24 cellular contexts compared by ENCODE assay signal in the genomic region with DNA sequence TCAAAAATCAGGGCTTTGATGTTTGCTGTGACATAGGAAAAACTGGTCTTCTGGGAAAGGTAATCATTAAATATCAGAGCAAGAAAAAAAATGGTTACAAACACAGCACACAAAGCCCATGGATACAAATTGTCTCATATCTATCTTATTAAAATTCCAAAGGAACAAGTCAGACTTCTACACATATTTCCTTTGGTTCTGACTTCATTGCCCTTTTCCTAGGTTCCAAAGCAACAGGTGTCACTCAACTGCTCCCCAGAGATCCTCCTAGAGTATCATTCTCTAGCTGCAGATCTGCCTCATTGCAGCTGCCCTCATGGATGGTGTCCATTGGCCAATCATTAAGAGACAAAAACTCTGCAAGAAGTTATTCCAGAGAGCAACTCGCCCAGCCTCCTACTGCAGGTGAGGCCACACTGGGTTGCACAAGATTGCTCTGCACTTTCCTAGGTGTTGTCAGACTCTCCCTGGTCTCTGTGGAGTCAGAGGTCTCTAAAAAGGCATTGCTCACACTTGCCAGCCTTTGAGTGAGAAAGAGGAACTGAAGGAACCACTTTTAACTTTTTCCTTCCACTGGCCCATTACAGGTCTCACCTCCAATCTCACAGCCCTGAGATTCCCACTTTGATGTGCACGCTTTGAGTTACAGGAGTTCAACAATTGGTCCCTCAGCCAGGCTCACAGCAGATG. TPM values are rescaled to one million over a fixed set of nuclear protein-coding genes. Genes with fewer than 3 reads are reported as not detected.
"Had no signal": no experiment of that assay in that cellular context is flagged by ENCODE, and none has a peak within 500 bp of the region (broad histone marks: within the 10 kb centered on the region; RNA-seq: fewer than 3 reads in every experiment).

No MANE protein-coding gene starts in this region.

- H3K4me3 ChIP-seq: body of pancreas, cardiac muscle cell, heart right ventricle, lower lobe of right lung, mucosa of descending colon, sigmoid colon had no signal

- H3K36me3 ChIP-seq: cardiac muscle cell, heart right ventricle, lower lobe of right lung had no signal

- H3K9me3 ChIP-seq: body of pancreas, lower lobe of right lung, mucosa of descending colon, sigmoid colon had no signal

- H3K27ac ChIP-seq: body of pancreas, cardiac muscle cell, heart right ventricle, lower lobe of right lung, sigmoid colon had no signal

- DNase-seq: activated gamma-delta T cell treated with Interleukin-2 at 50 U/mL for 16 hours; activated T-cell treated with anti-CD3 and anti-CD28 coated beads, Interleukin-2, amount 50 U/mL, for 1 hour; anterior cingulate cortex; body of pancreas; effector CD4-positive, alpha-beta T cell; foreskin fibroblast; heart right ventricle; lower lobe of right lung; mesendoderm; mucosa of descending colon; naive B cell; nucleus accumbens; sigmoid colon; stimulated activated CD4-positive, alpha-beta T cell treated with anti-CD3 and anti-CD28 coated beads, Interleukin-4, amount 100 ng/mL, for 24 hours; T-helper 9 cell had no signal

- H3K27me3 ChIP-seq: body of pancreas, cardiac muscle cell, heart right ventricle, sigmoid colon had no signal

- H3K4me1 ChIP-seq: heart right ventricle, lower lobe of right lung, sigmoid colon had no signal

- FAIRE-seq: endometrium, keratinocyte had no signal

RNA-seq across cellular contexts. Expression of a gene that starts 5.7 kb away (rescaled TPM):
- total RNA-seq: body of pancreas, cardiac muscle cell, epithelial cell of proximal tubule, fibroblast of lung, heart right ventricle had no signal
- polyA plus RNA-seq: cardiac muscle cell, fibroblast of lung had no signal

RNA-seq across cellular contexts. Expression of a gene that starts 46.3 kb away (rescaled TPM):
- total RNA-seq: body of pancreas; cardiac muscle cell; epithelial cell of proximal tubule; fibroblast of lung; heart right ventricle; left lobe of liver; lower lobe of right lung; mucosa of descending colon; renal cortical epithelial cell; sigmoid colon; T-helper 1 cell treated with Interleukin-12 subunit alpha and Interleukin-12 subunit beta and Interleukin-4 antibody, amounts not matched to agents 30 ng/mL and 1 ng/mL, for 36 hours had no signal
- polyA plus RNA-seq: cardiac muscle cell, fibroblast of lung, heart right ventricle, keratinocyte, neural cell, sigmoid colon had no signal
